13 cellular contexts compared by ENCODE assay signal in genomic region chr18:22470511-22471181, GRCh38. TPM values are rescaled to one million over a fixed set of nuclear protein-coding genes. Genes with fewer than 3 reads are reported as not detected.
A peak's percentile ranks its signal among the peaks of the same experiment; 100 is the strongest.
DNase-seq lines count a peak whose midpoint lies in the region; ATAC-seq and TF ChIP-seq lines count a peak whose summit lies in the region.
"Had no signal": no experiment of that assay in that cellular context is flagged by ENCODE, and none has a peak within 500 bp of the region (broad histone marks: within the 10 kb centered on the region; RNA-seq: fewer than 3 reads in every experiment).

No MANE protein-coding gene starts in this region.

- intact Hi-C loops in right cardiac atrium (cut with DNase I), result loop anchor here in 2 of 4 donors (5.0 to 10.0 kb wide), 2 partner anchors 74 to 92 kb away; no protein-coding TSS in a partner anchor

- 13% methylated on average over 11 of the region's 11 CpGs for WGBS in right cardiac atrium

- TF ChIP-seq POLR2A in GM18505 (IDR thresholded peaks at IDR 0.05; ENCODE audit: borderline replicate concordance, extremely low read depth, insufficient read depth, insufficient read length), result no peak

- peak; percentile 33 for DNase-seq in EL
- peak; percentile 84 for DNase-seq in astrocyte of the hippocampus (ENCODE audit: low read depth, low spot score)
- DNase-seq in right cardiac atrium, result peak; percentile 53 to 81 (median 75)
- peak; percentile 49 for DNase-seq in retina
- DNase-seq in CD1c-positive myeloid dendritic cell (ENCODE audit: extremely low spot score), result no peak
- DNase-seq in LoVo (ENCODE audit: low spot score), result no peak
- DNase-seq: activated CD8-positive, alpha-beta T cell treated with anti-CD3 and anti-CD28 coated beads, Interleukin-2, amount 10 ng/mL, durations not matched to agents 7 days and 5 days; activated naive CD8-positive, alpha-beta T cell treated with anti-CD3 and anti-CD28 coated beads, Interleukin-2, amount 10 ng/mL, durations not matched to agents 7 days and 5 days; NCI-H526 treated with DMSO at 0.1 percent for 48 hours had no signal

- peaks cover 21% of the 10 kb centered on the region for H3K4me1 ChIP-seq in right cardiac atrium (ENCODE audit: control insufficient read depth, insufficient read depth, low read length)

- H3K9me3 ChIP-seq in right cardiac atrium (ENCODE audit: control insufficient read depth, low read length), result no peaks in the 10 kb centered on the region
- H3K9me3 ChIP-seq: BLaER1 treated with 17β-estradiol and CSF1 and Interleukin-3, amounts not matched to agents 10 nM and 100 nM had no signal

- H3K27ac ChIP-seq in right cardiac atrium (ENCODE audit: low read length), result peak overlapping the region; percentile 89
- H3K27ac ChIP-seq: BLaER1 treated with 17β-estradiol and CSF1 and Interleukin-3, amounts not matched to agents 10 nM and 100 nM had no signal

- ATAC-seq in right cardiac atrium (peak; percentile 60 to 64), GM18505 (IDR thresholded peaks at IDR 0.05; ENCODE audit: unreplicated experiment) (no peak), GM18520 (IDR thresholded peaks at IDR 0.05; ENCODE audit: unreplicated experiment) (no peak)
- ATAC-seq: activated CD8-positive, alpha-beta T cell treated with anti-CD3 and anti-CD28 coated beads, Interleukin-2, amount 10 ng/mL, durations not matched to agents 7 days and 5 days had no signal

- H3K4me3 ChIP-seq in right cardiac atrium (ENCODE audit: low read length), result no peak overlapping the region
- H3K4me3 ChIP-seq: BLaER1 treated with 17β-estradiol and CSF1 and Interleukin-3, amounts not matched to agents 10 nM and 100 nM had no signal

- no peaks in the 10 kb centered on the region for H3K27me3 ChIP-seq in right cardiac atrium (ENCODE audit: control insufficient read depth, insufficient read depth)
- H3K27me3 ChIP-seq: BLaER1 treated with 17β-estradiol and CSF1 and Interleukin-3, amounts not matched to agents 10 nM and 100 nM had no signal

RNA-seq across cellular contexts. Expression of gene CTAGE1, which starts 52.9 kb away (rescaled TPM):
- total RNA-seq in right cardiac atrium, result under 1 TPM in 1 of 4 donors, not detected in 3; 0.09 TPM
- polyA plus RNA-seq in right cardiac atrium, result 0.07 TPM
- total RNA-seq: activated CD8-positive, alpha-beta T cell treated with anti-CD3 and anti-CD28 coated beads, Interleukin-2, amount 10 ng/mL, durations not matched to agents 7 days and 5 days; activated naive CD8-positive, alpha-beta T cell treated with anti-CD3 and anti-CD28 coated beads, Interleukin-2, amount 10 ng/mL, durations not matched to agents 7 days and 5 days; sciatic nerve had no signal

Comparison
In these comparisons a context has a peak if more than half of its experiments do, and no peak if none do; other contexts are left out.
1. DNase-seq: peak in EL (single experiment), astrocyte of the hippocampus (single experiment), right cardiac atrium (3 of 3) and retina (single experiment); none in CD1c-positive myeloid dendritic cell (single experiment) and LoVo (single experiment).
2. ATAC-seq: peak in right cardiac atrium (2 of 2); none in GM18505 (single experiment) and GM18520 (single experiment).